In genomic region chr18:9615280-9615797, GRCh38 we compare ENCODE assay signal across 8 cellular contexts. TPM values are rescaled to one million over a fixed set of nuclear protein-coding genes. Genes with fewer than 3 reads are reported as not detected.
DNase-seq lines count a peak whose midpoint lies in the region; ATAC-seq and TF ChIP-seq lines count a peak whose summit lies in the region.

No MANE protein-coding gene starts in this region.

- H3K4me1 ChIP-seq in right atrium auricular region (peaks cover 0 to 20% of the 10 kb centered on the region in 2 donors), mammary epithelial cell (ENCODE audit: insufficient read depth, low read length) (peaks cover 42% of the 10 kb centered on the region), mesodermal cell (ENCODE audit: control insufficient read depth, insufficient read depth, low read length, poor library complexity, severe bottlenecking) (peaks cover 20% of the 10 kb centered on the region), vagina (peaks cover 29% of the 10 kb centered on the region)

- dilution Hi-C loops in mammary epithelial cell (cut with HindIII; ENCODE audit: low sequenced_read_pairs) = loop anchor here (5.0 kb wide), 1 partner anchor 47 kb away; no protein-coding TSS in a partner anchor

- WGBS in mammary epithelial cell (ENCODE audit: low coverage, missing lambda C conversion rate) = 69% methylated on average over 9 of the region's 13 CpGs
- WGBS in mesodermal cell (ENCODE audit: insufficient coverage in 2 of 2), 2 experiments = 52 to 56% methylated on average over 11 to 12 of the region's 13 CpGs

- peak overlapping the region; percentile 78 for H3K9ac ChIP-seq in mammary epithelial cell (ENCODE audit: insufficient read depth, low read length)

- H3K4me2 ChIP-seq in mammary epithelial cell (ENCODE audit: insufficient read depth, low read depth, low read length) = peak overlapping the region; percentile 77

- H2AFZ ChIP-seq in mammary epithelial cell (ENCODE audit: low read depth, low read length) = peak overlapping the region; percentile 48

- no peaks in the 10 kb centered on the region for H3K27me3 ChIP-seq in right atrium auricular region
- no peaks in the 10 kb centered on the region for H3K27me3 ChIP-seq in mammary epithelial cell (ENCODE audit: insufficient read depth, low read length)
- no peaks in the 10 kb centered on the region for H3K27me3 ChIP-seq in vagina

- intact Hi-C loops in left ventricle myocardium superior (cut with micrococcal nuclease) = no loop called here
- intact Hi-C loops in mammary epithelial cell (cut with micrococcal nuclease) = no loop called here
- intact Hi-C loops in vagina (cut with DNase I) = no loop called here
- intact Hi-C loops in posterior vena cava (cut with DNase I) = no loop called here

- TF ChIP-seq POLR2A in vagina (IDR thresholded peaks at IDR 0.05) = no peak

- no peak for TF ChIP-seq CTCF in right atrium auricular region (IDR thresholded peaks at IDR 0.05)
- no peak for TF ChIP-seq CTCF in mammary epithelial cell (conservative IDR thresholded peaks at IDR 0.05 in 1 of 2, IDR thresholded peaks at IDR 0.05 in 1 of 2; ENCODE audit: extremely low read depth in 1 of 2, insufficient read depth in 1 of 2, low read depth in 1 of 2, low read length in 2 of 2)
- no peak for TF ChIP-seq CTCF in vagina (IDR thresholded peaks at IDR 0.05)

- in situ Hi-C loops in mammary epithelial cell (cut with MboI; ENCODE audit: low sequenced_read_pairs in 2 of 2) = loop anchor here in 1 of 2 donors (5.0 kb wide), 1 partner anchor 42 kb away; no protein-coding TSS in a partner anchor

- ATAC-seq in left ventricle myocardium superior = no peak
- no peak for ATAC-seq in HG03460 (IDR thresholded peaks at IDR 0.05; ENCODE audit: unreplicated experiment)

- H3K27ac ChIP-seq in right atrium auricular region = peak overlapping the region; percentile 95
- H3K27ac ChIP-seq in mammary epithelial cell (ENCODE audit: insufficient read depth, low read depth, low read length) = peak overlapping the region; percentile 91
- peak overlapping the region; percentile 95 for H3K27ac ChIP-seq in mesodermal cell (ENCODE audit: low read depth, low read length, severe bottlenecking)
- peak overlapping the region; percentile 95 for H3K27ac ChIP-seq in vagina

- H4K20me1 ChIP-seq in mammary epithelial cell (ENCODE audit: insufficient read depth, low read length) = peaks cover 2% of the 10 kb centered on the region

- no peak for DNase-seq in right atrium auricular region (ENCODE audit: low spot score)
- DNase-seq in left ventricle myocardium superior = no peak
- no peak for DNase-seq in mammary epithelial cell
- no peak for DNase-seq in vagina (ENCODE audit: extremely low spot score in 2 of 2)
- DNase-seq in NCI-H2171 (lab: John Stamatoyannopoulos, UW) = no peak
- DNase-seq in posterior vena cava (ENCODE audit: low spot score) = no peak

- H3K79me2 ChIP-seq in mammary epithelial cell (ENCODE audit: insufficient read depth, low read length) = peaks cover 50% of the 10 kb centered on the region

- TSS peak; percentile 62 for BruUV-seq in mammary epithelial cell (replicated peaks; lab: Mats Ljungman, UMichigan)

- no peaks in the 10 kb centered on the region for H3K9me3 ChIP-seq in right atrium auricular region
- H3K9me3 ChIP-seq in mammary epithelial cell (replicated peaks; ENCODE audit: insufficient read depth, low read length) = no peaks in the 10 kb centered on the region
- no peaks in the 10 kb centered on the region for H3K9me3 ChIP-seq in mesodermal cell (ENCODE audit: control insufficient read depth, low read length)
- no peaks in the 10 kb centered on the region for H3K9me3 ChIP-seq in vagina

- H3K36me3 ChIP-seq in right atrium auricular region = peaks cover 6% of the 10 kb centered on the region
- peaks cover 8% of the 10 kb centered on the region for H3K36me3 ChIP-seq in mammary epithelial cell (ENCODE audit: insufficient read depth, low read length)
- peaks cover 19% of the 10 kb centered on the region for H3K36me3 ChIP-seq in mesodermal cell (ENCODE audit: control insufficient read depth, insufficient read depth, low read length)
- peaks cover 0 to 8% of the 10 kb centered on the region in 2 donors for H3K36me3 ChIP-seq in vagina

- H3K4me3 ChIP-seq in right atrium auricular region = peak overlapping the region; percentile 57 to 89
- H3K4me3 ChIP-seq in mammary epithelial cell (replicated peaks in 1 of 3; ENCODE audit: insufficient read depth in 1 of 3, low read depth in 2 of 3, low read length in 3 of 3) = peak overlapping the region; percentile 41 to 50 (median 47)
- H3K4me3 ChIP-seq in mesodermal cell (ENCODE audit: extremely low read depth, insufficient read depth, low read length, poor library complexity, severe bottlenecking) = peak overlapping the region; percentile 50
- peak overlapping the region; percentile 91 to 97 for H3K4me3 ChIP-seq in vagina

- CTCF ChIA-PET in mammary epithelial cell (lab: Charles Lee; ENCODE audit: low non-redundant PET) = interaction anchor here (0.6 kb wide), 2 partner anchors 40 to 43 kb away, joined by 3 read pairs; no protein-coding TSS in a partner anchor

RNA-seq across cellular contexts. Expression of gene PPP4R1, which starts 1.0 kb away (rescaled TPM):
- 10 to 100 TPM; 38.9 to 51.4 TPM for total RNA-seq in right atrium auricular region
- total RNA-seq in left ventricle myocardium superior = 59.2 TPM
- 100 to 1,000 TPM in 1 of 2 donors, 10 to 100 TPM in 1; 89.7 to 163 TPM for total RNA-seq in mammary epithelial cell
- 133 TPM for polyA plus RNA-seq in mammary epithelial cell
- polyA minus RNA-seq in mammary epithelial cell = 117 TPM
- 60.6 TPM for polyA plus RNA-seq in mesodermal cell (2013, experiment 1 of 2)
- 61.0 TPM for polyA plus RNA-seq in mesodermal cell (2013, experiment 2 of 2)
- total RNA-seq in vagina = 127 TPM
- total RNA-seq in posterior vena cava = 100 to 1,000 TPM in 1 of 2 donors, 10 to 100 TPM in 1; 84.0 to 108 TPM
